Comparison of ENCODE assay signal across 16 cellular contexts in genomic region chr2:238709324-238709723, GRCh38.
DNase-seq lines count a peak whose midpoint lies in the region; TF ChIP-seq lines count a peak whose summit lies in the region.
"Had no signal": no experiment of that assay in that cellular context is flagged by ENCODE, and none has a peak within 500 bp of the region (broad histone marks: within the 10 kb centered on the region; RNA-seq: fewer than 3 reads in every experiment).

No MANE protein-coding gene starts in this region.

- no peak overlapping the region for H3K27ac Mint-ChIP-seq in neural progenitor cell
- H3K27ac Mint-ChIP-seq: CD4-positive, alpha-beta memory T cell; H9 had no signal

- H2AFZ ChIP-seq in neural progenitor cell (replicated peaks): no peak overlapping the region

- H3K4me1 ChIP-seq in neural progenitor cell (peaks cover 11% of the 10 kb centered on the region), uterus (peaks cover 0 to 4% of the 10 kb centered on the region in 2 donors)
- H3K4me1 ChIP-seq: BE2C, Peyer's patch had no signal

- intact Hi-C loops in uterus (cut with DNase I; ENCODE audit: low total_unique reads): no loop called here

- no peaks in the 10 kb centered on the region for H3K9me3 ChIP-seq in neural progenitor cell (ENCODE audit: low read depth)
- H3K9me3 ChIP-seq in uterus: no peaks in the 10 kb centered on the region
- H3K9me3 ChIP-seq: BE2C, Peyer's patch had no signal

- no peak overlapping the region for H3K4me2 ChIP-seq in neural progenitor cell

- no peaks in the 10 kb centered on the region for H3K4me1 Mint-ChIP-seq in neural progenitor cell
- H3K4me1 Mint-ChIP-seq: CD4-positive, alpha-beta memory T cell; H9 had no signal

- DNase-seq in choroid plexus epithelial cell (ENCODE audit: low read depth) (peak; percentile 31), fibroblast of mammary gland (ENCODE audit: low read depth) (peak; percentile 56), neural progenitor cell (ENCODE audit: low spot score) (peak; percentile 38), uterus (peak; percentile 10 to 13), HUDEP-2 (lab: John Stamatoyannopoulos, UW; ENCODE audit: unreplicated experiment in 76 of 76) (no peak), HuH-7.5 (ENCODE audit: low spot score) (no peak), NCI-H1092 treated with DMSO at 0.1 percent for 48 hours (lab: John Stamatoyannopoulos, UW) (no peak)
- DNase-seq: BE2C; CD4-positive, alpha-beta memory T cell; GF-D8; H9; Karpas-422; NCI-H187 treated with DMSO at 0.1 percent for 48 hours; NCI-H82; Peyer's patch; SIG-M5 had no signal

- H3K4me3 ChIP-seq in choroid plexus epithelial cell (ENCODE audit: low read depth, low read length): no peak overlapping the region
- no peak overlapping the region for H3K4me3 ChIP-seq in fibroblast of mammary gland (ENCODE audit: control insufficient read depth, low read depth, low read length)
- no peak overlapping the region for H3K4me3 ChIP-seq in neural progenitor cell
- H3K4me3 ChIP-seq in uterus: no peak overlapping the region
- H3K4me3 ChIP-seq: Peyer's patch had no signal

- H3K4me3 Mint-ChIP-seq in neural progenitor cell: no peak overlapping the region
- H3K4me3 Mint-ChIP-seq: CD4-positive, alpha-beta memory T cell; H9 had no signal

- no peak overlapping the region for H3K9ac ChIP-seq in neural progenitor cell

- H3F3A ChIP-seq in neural progenitor cell (ENCODE audit: low read depth): peaks cover 6% of the 10 kb centered on the region

- H4K20me1 ChIP-seq in neural progenitor cell (ENCODE audit: low read depth): no peaks in the 10 kb centered on the region

- no peaks in the 10 kb centered on the region for H3K36me3 Mint-ChIP-seq in neural progenitor cell
- H3K36me3 Mint-ChIP-seq: CD4-positive, alpha-beta memory T cell had no signal

- peaks cover 11% of the 10 kb centered on the region for H3K27me3 Mint-ChIP-seq in neural progenitor cell (ENCODE audit: insufficient read depth, low read depth)

- no peak overlapping the region for H3K27ac ChIP-seq in neural progenitor cell
- H3K27ac ChIP-seq in uterus: peak overlapping the region; percentile 68 to 70
- H3K27ac ChIP-seq: Peyer's patch had no signal

- no peaks in the 10 kb centered on the region for H3K79me2 ChIP-seq in neural progenitor cell (ENCODE audit: low read depth)

- H3K9me3 Mint-ChIP-seq in neural progenitor cell: no peaks in the 10 kb centered on the region
- H3K9me3 Mint-ChIP-seq: CD4-positive, alpha-beta memory T cell; H9 had no signal

- no peaks in the 10 kb centered on the region for H3K36me3 ChIP-seq in neural progenitor cell
- H3K36me3 ChIP-seq in uterus: no peaks in the 10 kb centered on the region
- H3K36me3 ChIP-seq: BE2C, Peyer's patch had no signal

- TF ChIP-seq POLR2A in uterus (IDR thresholded peaks at IDR 0.05): no peak

- H3K27me3 ChIP-seq in neural progenitor cell: no peaks in the 10 kb centered on the region
- no peaks in the 10 kb centered on the region for H3K27me3 ChIP-seq in uterus
- H3K27me3 ChIP-seq: BE2C, Peyer's patch had no signal

- TF ChIP-seq CTCF in choroid plexus epithelial cell (conservative IDR thresholded peaks at IDR 0.05; ENCODE audit: low read depth, low read length): no peak
- no peak for TF ChIP-seq CTCF in fibroblast of mammary gland (conservative IDR thresholded peaks at IDR 0.05; ENCODE audit: control insufficient read depth, insufficient read depth, low read depth, low read length)
- no peak for TF ChIP-seq CTCF in neural progenitor cell (IDR thresholded peaks at IDR 0.05)
- TF ChIP-seq CTCF in uterus (IDR thresholded peaks at IDR 0.05): no peak

Comparison
In these comparisons a context has a peak if more than half of its experiments do, and no peak if none do; other contexts are left out.
1. DNase-seq: peak in choroid plexus epithelial cell (single experiment), fibroblast of mammary gland (single experiment), neural progenitor cell (single experiment) and uterus (2 of 2); none in HUDEP-2 (0 of 76), HuH-7.5 (single experiment) and NCI-H1092 treated with DMSO at 0.1 percent for 48 hours (single experiment).